ENCODE assay signal across 9 cellular contexts in the genomic region with DNA sequence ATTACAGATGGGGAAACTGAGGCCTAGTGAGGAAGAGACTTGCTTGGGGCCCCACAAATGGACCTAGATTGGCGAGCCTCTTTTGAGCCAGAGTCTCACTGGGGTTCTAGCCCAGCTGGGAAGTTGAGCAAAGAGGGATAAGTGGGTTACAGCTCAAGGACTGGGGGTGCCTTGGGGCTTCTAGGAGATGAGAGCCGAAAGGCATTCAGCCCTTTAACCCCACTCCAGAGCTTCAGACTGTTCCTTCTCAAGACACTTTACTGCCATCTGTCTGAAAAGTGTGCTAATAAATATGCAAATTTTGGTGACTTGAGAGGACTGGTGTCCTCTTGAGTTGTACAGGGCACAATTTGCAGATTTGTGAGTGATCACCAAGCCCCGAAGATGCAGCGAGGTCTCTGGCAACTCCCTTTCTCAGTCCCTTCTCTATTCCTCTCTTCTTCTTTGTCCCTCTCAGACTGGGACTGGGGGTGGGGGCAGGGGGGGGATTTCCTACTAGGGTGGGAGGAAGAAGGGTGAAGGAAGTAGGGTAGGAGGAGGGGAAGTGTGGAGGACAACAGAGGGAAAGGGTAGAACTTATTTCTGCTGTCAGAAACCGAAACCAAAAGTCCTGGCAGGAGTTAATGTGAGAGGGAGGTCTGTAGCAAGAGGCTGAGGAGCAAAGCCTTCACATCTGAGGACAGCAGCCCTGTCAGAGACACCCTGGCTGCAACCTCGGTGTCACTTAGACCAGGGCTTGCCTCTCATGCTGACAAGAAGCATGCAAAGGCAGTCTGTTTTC. TPM values are rescaled to one million over a fixed set of nuclear protein-coding genes. Genes with fewer than 3 reads are reported as not detected.
A peak's percentile ranks its signal among the peaks of the same experiment; 100 is the strongest.
DNase-seq lines count a peak whose midpoint lies in the region; FAIRE-seq and TF ChIP-seq lines count a peak whose summit lies in the region.
"Had no signal": no experiment of that assay in that cellular context is flagged by ENCODE, and none has a peak within 500 bp of the region (broad histone marks: within the 10 kb centered on the region; RNA-seq: fewer than 3 reads in every experiment).

No MANE protein-coding gene starts in this region.

- no peaks in the 10 kb centered on the region for H3K36me3 ChIP-seq in fibroblast of lung (ENCODE audit: control insufficient read depth, insufficient read depth, low read length)

- peaks cover 67% of the 10 kb centered on the region for H3K4me1 Mint-ChIP-seq in osteocyte (ENCODE audit: unreplicated experiment)

- no peaks in the 10 kb centered on the region for H3K9me3 Mint-ChIP-seq in osteocyte (ENCODE audit: unreplicated experiment)

- no peaks in the 10 kb centered on the region for H3K36me3 Mint-ChIP-seq in osteocyte (ENCODE audit: unreplicated experiment)

- peak overlapping the region; percentile 65 for H3K4me2 ChIP-seq in fibroblast of lung (ENCODE audit: extremely low read depth, insufficient read depth, low read length)

- no peaks in the 10 kb centered on the region for H4K20me1 ChIP-seq in fibroblast of lung (ENCODE audit: control insufficient read depth, extremely low read depth, insufficient read depth, low read length)

- H3K27me3 ChIP-seq in HL-60 (ENCODE audit: insufficient read depth, poor library complexity, severe bottlenecking) (no peaks in the 10 kb centered on the region), fibroblast of lung (ENCODE audit: control insufficient read depth, insufficient read depth, low read length) (no peaks in the 10 kb centered on the region)

- TF ChIP-seq CTCF in HL-60 (IDR thresholded peaks at IDR 0.05; ENCODE audit: insufficient read depth, low read length) (no peak), WI38 (IDR thresholded peaks at IDR 0.05; ENCODE audit: low read depth, low read length) (no peak), fibroblast of lung (conservative IDR thresholded peaks at IDR 0.05 in 1 of 2, IDR thresholded peaks at IDR 0.05 in 1 of 2; ENCODE audit: low read depth in 1 of 2, low read length in 2 of 2) (no peak), osteocyte (IDR thresholded peaks at IDR 0.05) (no peak)

- H3K27me3 Mint-ChIP-seq in osteocyte (ENCODE audit: unreplicated experiment), result no peaks in the 10 kb centered on the region

- peak overlapping the region; percentile 86 for H3K27ac Mint-ChIP-seq in osteocyte (ENCODE audit: unreplicated experiment)

- no peaks in the 10 kb centered on the region for H3K79me2 ChIP-seq in fibroblast of lung (ENCODE audit: control insufficient read depth, insufficient read depth, low read length)

- peak; percentile 7 for DNase-seq in DMS 273 (lab: John Stamatoyannopoulos, UW; ENCODE audit: unreplicated experiment)
- DNase-seq in DMS 273 treated with DMSO at 0.1 percent for 48 hours (lab: John Stamatoyannopoulos, UW), result no peak
- DNase-seq in HL-60 (ENCODE audit: low read depth in 1 of 2, low spot score in 1 of 2), result peak; percentile 68 to 77
- peak in 1 of 2 donors; percentile 69 for DNase-seq in fibroblast of lung (ENCODE audit: low read depth in 2 of 2)
- DNase-seq in osteocyte (ENCODE audit: extremely low spot score, unreplicated experiment), result no peak
- DNase-seq in HTR-8/SVneo (ENCODE audit: insufficient read length, low spot score), result no peak
- no peak for DNase-seq in dedifferentiated amniotic fluid mesenchymal stem cell (ENCODE audit: extremely low spot score)

- H3K27ac ChIP-seq in HL-60 (replicated peaks) (peak overlapping the region; percentile 86), fibroblast of lung (ENCODE audit: insufficient read depth, low read length) (peak overlapping the region; percentile 36)
- H3K27ac ChIP-seq: 22Rv1 had no signal

- H3K4me3 ChIP-seq in HL-60 (replicated peaks; ENCODE audit: insufficient read depth, low read length), result peak overlapping the region; percentile 32
- peak overlapping the region; percentile 5; the same call in 1 of the 2 replicates for H3K4me3 ChIP-seq in WI38 (ENCODE audit: low read depth, low read length)
- H3K4me3 ChIP-seq in fibroblast of lung (replicated peaks in 1 of 4; ENCODE audit: control extremely low read depth in 1 of 4, insufficient read depth in 1 of 4, low read depth in 3 of 4, low read length in 4 of 4), result peak overlapping the region in 2 of 4 experiments; percentile 6 to 17

- FAIRE-seq in HTR-8/SVneo (lab: Jason Lieb, UNC), result no peak

- peak overlapping the region; percentile 14 for H3K4me3 Mint-ChIP-seq in osteocyte (ENCODE audit: unreplicated experiment)

- H3K9me3 ChIP-seq in fibroblast of lung (ENCODE audit: control insufficient read depth, insufficient read depth, low read depth, low read length), result no peaks in the 10 kb centered on the region

- peak overlapping the region; percentile 4 for H3K9ac ChIP-seq in fibroblast of lung (ENCODE audit: insufficient read depth, low read length)

- peaks cover 19% of the 10 kb centered on the region for H3K4me1 ChIP-seq in fibroblast of lung (ENCODE audit: control insufficient read depth, extremely low read depth, insufficient read depth, low read length)

- no peak overlapping the region for H2AFZ ChIP-seq in fibroblast of lung (ENCODE audit: low read length)

RNA-seq across cellular contexts. Expression of a gene that starts 16.2 kb away (rescaled TPM):
- total RNA-seq in fibroblast of lung (6.7 and 13.2 TPM in 2 replicates), osteocyte (4.6 and 5.7 TPM in 2 replicates)
- 3.2 and 8.2 TPM in 2 replicates for polyA plus RNA-seq in fibroblast of lung
- 3.3 and 7.8 TPM in 2 replicates for polyA plus RNA-seq in fibroblast of lung (2012)
- 10.6 and 14.5 TPM in 2 replicates for polyA minus RNA-seq in fibroblast of lung (ENCODE audit: low replicate concordance)

RNA-seq across cellular contexts. Expression of a gene that starts 53.8 kb away (rescaled TPM):
- total RNA-seq in fibroblast of lung (70.1 and 163 TPM in 2 replicates), osteocyte (24.5 and 24.7 TPM in 2 replicates)
- 39.2 and 78.6 TPM in 2 replicates for polyA plus RNA-seq in fibroblast of lung
- polyA plus RNA-seq in fibroblast of lung (2012), result 50.1 and 100 TPM in 2 replicates
- polyA minus RNA-seq in fibroblast of lung (ENCODE audit: low replicate concordance), result 85.7 and 150 TPM in 2 replicates

Comparison
In these comparisons a context has a peak if more than half of its experiments do, and no peak if none do; other contexts are left out.
1. DNase-seq: peak in DMS 273 (single experiment) and HL-60 (2 of 2); none in DMS 273 treated with DMSO at 0.1 percent for 48 hours (single experiment), osteocyte (single experiment), HTR-8/SVneo (single experiment) and dedifferentiated amniotic fluid mesenchymal stem cell (single experiment).